In genomic region chr7:47956220-47956619, GRCh38 we compare ENCODE assay signal across 22 cellular contexts.
"Had no signal": no experiment of that assay in that cellular context is flagged by ENCODE, and none has a peak within 500 bp of the region (broad histone marks: within the 10 kb centered on the region; RNA-seq: fewer than 3 reads in every experiment).

No MANE protein-coding gene starts in this region.

- H3K4me3 ChIP-seq: breast epithelium, PC-9 had no signal

- H3K4me1 ChIP-seq: breast epithelium had no signal

- H3K27ac Mint-ChIP-seq: activated B cell treated with CpG ODN at 0.5 μM for 24 hours; activated CD4-positive, alpha-beta T cell treated with anti-CD3 and anti-CD28 coated beads, Interleukin-2, amount 10 ng/mL, durations not matched to agents 24 days and 14 days; T-helper 1 cell treated with Interleukin-12 subunit alpha and Interleukin-12 subunit beta and Interleukin-4 antibody, amounts not matched to agents 30 μg/mL and 1 μg/mL, for 36 hours had no signal

- H3K4me1 Mint-ChIP-seq: activated B cell treated with CpG ODN at 0.5 μM for 24 hours; activated CD4-positive, alpha-beta T cell treated with anti-CD3 and anti-CD28 coated beads, Interleukin-2, amount 10 ng/mL, durations not matched to agents 24 days and 14 days had no signal

- H3K9me3 Mint-ChIP-seq: activated B cell treated with CpG ODN at 0.5 μM for 24 hours; activated CD4-positive, alpha-beta T cell treated with anti-CD3 and anti-CD28 coated beads, Interleukin-2, amount 10 ng/mL, durations not matched to agents 24 days and 14 days; activated naive CD4-positive, alpha-beta T cell treated with anti-CD3 and anti-CD28 coated beads, Interleukin-2, amount 50 U/mL, for 24 hours; T-helper 1 cell treated with Interleukin-12 subunit alpha and Interleukin-12 subunit beta and Interleukin-4 antibody, amounts not matched to agents 30 μg/mL and 1 μg/mL, for 36 hours had no signal

- H3K27me3 ChIP-seq: breast epithelium had no signal

- H3K4me3 Mint-ChIP-seq: activated B cell treated with CpG ODN at 0.5 μM for 24 hours; activated CD4-positive, alpha-beta T cell treated with anti-CD3 and anti-CD28 coated beads, Interleukin-2, amount 10 ng/mL, durations not matched to agents 24 days and 14 days; activated naive CD4-positive, alpha-beta T cell treated with anti-CD3 and anti-CD28 coated beads, Interleukin-2, amount 50 U/mL, for 24 hours; T-helper 1 cell treated with Interleukin-12 subunit alpha and Interleukin-12 subunit beta and Interleukin-4 antibody, amounts not matched to agents 30 μg/mL and 1 μg/mL, for 36 hours had no signal

- H3K27me3 Mint-ChIP-seq: activated B cell treated with CpG ODN at 0.5 μM for 24 hours; activated CD4-positive, alpha-beta T cell treated with anti-CD3 and anti-CD28 coated beads, Interleukin-2, amount 10 ng/mL, durations not matched to agents 24 days and 14 days; activated naive CD4-positive, alpha-beta T cell treated with anti-CD3 and anti-CD28 coated beads, Interleukin-2, amount 50 U/mL, for 24 hours had no signal

- H3K36me3 ChIP-seq: breast epithelium had no signal

- H3K9me3 ChIP-seq: breast epithelium had no signal

- H3K27ac ChIP-seq: breast epithelium, PC-9 had no signal

- DNase-seq: activated B cell treated with CpG ODN at 0.5 μM for 24 hours; activated CD4-positive, alpha-beta T cell treated with anti-CD3 and anti-CD28 coated beads for 1 hour; activated CD4-positive, alpha-beta T cell treated with anti-CD3 and anti-CD28 coated beads, Interleukin-2, amount 10 ng/mL, durations not matched to agents 24 days and 14 days; activated CD4-positive, alpha-beta T cell treated with anti-CD3 and anti-CD28 coated beads, Interleukin-2, amount 50 U/mL, for 48 hours; activated effector memory CD4-positive, alpha-beta T cell treated with Interleukin-2 at 50 U/mL for 16 hours; activated naive CD4-positive, alpha-beta T cell; activated T-cell treated with anti-CD3 and anti-CD28 coated beads, Interleukin-2, amount 50 U/mL, for 1 hour; aorta; caudate nucleus; KG1; NCI-H1048; NCI-H1694; NCI-H2029 treated with DMSO at 0.1 percent for 48 hours; NCI-H345; NCI-H510A; NCI-H526 treated with DMSO at 0.1 percent for 48 hours; PC-9; SHP77 treated with DMSO at 0.1 percent for 48 hours; T1000 had no signal
